ENCODE assay signal across 9 cellular contexts in the genomic region with DNA sequence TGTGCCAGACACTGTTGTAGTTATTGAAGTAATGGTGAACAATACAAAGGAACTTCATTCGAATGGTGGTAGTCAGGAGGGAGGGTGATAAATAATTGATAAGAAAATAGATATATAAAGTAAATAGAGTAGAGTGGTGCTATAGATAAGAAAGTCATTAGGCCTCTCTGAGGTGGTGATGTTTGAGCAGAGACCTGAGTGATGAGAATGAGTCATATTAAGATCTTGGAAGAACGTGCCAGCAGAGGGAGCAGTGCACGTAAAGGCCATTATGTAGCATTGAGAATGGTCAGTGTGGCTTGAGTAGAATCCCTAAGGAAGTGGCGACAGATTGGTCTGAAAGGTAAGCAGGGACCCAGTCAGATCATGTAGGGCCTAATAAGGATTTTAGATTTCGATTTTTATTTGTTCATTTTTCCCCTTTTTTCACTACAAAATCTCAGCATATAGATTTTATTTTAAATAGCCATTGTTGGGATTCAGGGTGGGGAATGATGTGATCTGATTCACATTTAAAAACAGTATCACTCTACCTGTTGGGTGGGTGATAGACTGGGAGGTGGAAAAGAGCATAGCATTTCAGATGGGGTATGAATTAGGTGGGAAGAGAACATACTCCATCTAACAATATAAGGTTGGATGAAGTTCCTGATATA. TPM values are rescaled to one million over a fixed set of nuclear protein-coding genes. Genes with fewer than 3 reads are reported as not detected.
A peak's percentile ranks its signal among the peaks of the same experiment; 100 is the strongest.
DNase-seq lines count a peak whose midpoint lies in the region; ATAC-seq, FAIRE-seq and TF ChIP-seq lines count a peak whose summit lies in the region.
"Had no signal": no experiment of that assay in that cellular context is flagged by ENCODE, and none has a peak within 500 bp of the region (broad histone marks: within the 10 kb centered on the region; RNA-seq: fewer than 3 reads in every experiment).

No MANE protein-coding gene starts in this region.

- peak; percentile 77 for TF ChIP-seq CTCF in WERI-Rb-1 (IDR thresholded peaks at IDR 0.05; ENCODE audit: low read depth, low read length)
- TF ChIP-seq CTCF in heart left ventricle (IDR thresholded peaks at IDR 0.05): peak; percentile 31 to 69 (median 49)

- peak; percentile 99 for FAIRE-seq in H54 (lab: Jason Lieb, UNC)
- FAIRE-seq: frontal cortex had no signal

- H3K4me3 Mint-ChIP-seq in activated CD4-positive, alpha-beta T cell treated with anti-CD3 and anti-CD28 coated beads, Interleukin-2, amount 10 ng/mL, durations not matched to agents 24 days and 14 days: no peak overlapping the region

- intact Hi-C loops in activated CD4-positive, alpha-beta T cell treated with anti-CD3 and anti-CD28 coated beads, Interleukin-2, amount 10 ng/mL, durations not matched to agents 24 days and 14 days (cut with micrococcal nuclease): no loop called here
- intact Hi-C loops in heart left ventricle (cut with DNase I): loop anchor here in 6 of 10 donors (5.0 to 10.0 kb wide), 5 partner anchors 517 to 576 kb away; no protein-coding TSS in a partner anchor

- WGBS in heart left ventricle, 4 donors: 14 to 17% (median 16%) methylated on average over 5 of the region's 5 CpGs

- no peaks in the 10 kb centered on the region for H3K36me3 ChIP-seq in WERI-Rb-1
- H3K36me3 ChIP-seq in heart left ventricle: peaks cover 0 to 6% (median 0%) of the 10 kb centered on the region in 9 donors

- H3K4me3 ChIP-seq in WERI-Rb-1 (ENCODE audit: low read depth, low read length): no peak overlapping the region
- H3K4me3 ChIP-seq in heart left ventricle: no peak overlapping the region
- H3K4me3 ChIP-seq in skeletal muscle cell (ENCODE audit: low read depth, low read length): no peak overlapping the region

- H3K27ac Mint-ChIP-seq in activated CD4-positive, alpha-beta T cell treated with anti-CD3 and anti-CD28 coated beads, Interleukin-2, amount 10 ng/mL, durations not matched to agents 24 days and 14 days: no peak overlapping the region

- H3K4me1 ChIP-seq in heart left ventricle: no peaks in the 10 kb centered on the region

- ATAC-seq in heart left ventricle: peak in 3 of 4 donors; percentile 62 to 88 (median 79)

- no peaks in the 10 kb centered on the region for H3K27me3 Mint-ChIP-seq in activated CD4-positive, alpha-beta T cell treated with anti-CD3 and anti-CD28 coated beads, Interleukin-2, amount 10 ng/mL, durations not matched to agents 24 days and 14 days

- no peaks in the 10 kb centered on the region for H3K4me1 Mint-ChIP-seq in activated CD4-positive, alpha-beta T cell treated with anti-CD3 and anti-CD28 coated beads, Interleukin-2, amount 10 ng/mL, durations not matched to agents 24 days and 14 days

- peak; percentile 17 for DNase-seq in activated CD4-positive, alpha-beta T cell treated with anti-CD3 and anti-CD28 coated beads for 48 hours
- no peak for DNase-seq in activated CD4-positive, alpha-beta T cell treated with anti-CD3 and anti-CD28 coated beads, Interleukin-2, amount 10 ng/mL, durations not matched to agents 24 days and 14 days
- DNase-seq in H54 (ENCODE audit: insufficient read length, low spot score): peak; percentile 25
- peak; percentile 63 for DNase-seq in NAMALWA (ENCODE audit: low spot score)
- peak; percentile 71 for DNase-seq in WERI-Rb-1
- DNase-seq in heart left ventricle: peak in 2 of 5 donors; percentile 41 to 52
- peak; percentile 9 for DNase-seq in skeletal muscle cell (ENCODE audit: low read depth)
- DNase-seq in activated effector memory CD4-positive, alpha-beta T cell treated with anti-CD3 and anti-CD28 coated beads, Interleukin-2, amount 50 U/mL, for 16 hours: no peak

- H3K27ac ChIP-seq in WERI-Rb-1: no peak overlapping the region
- H3K27ac ChIP-seq in heart left ventricle: no peak overlapping the region

- no peak for TF ChIP-seq POLR2A in H54 (IDR thresholded peaks at IDR 0.05; ENCODE audit: low read depth, low read length)
- TF ChIP-seq POLR2A in heart left ventricle (IDR thresholded peaks at IDR 0.05): no peak

- no peaks in the 10 kb centered on the region for H3K9me3 ChIP-seq in WERI-Rb-1 (ENCODE audit: severe bottlenecking)
- no peaks in the 10 kb centered on the region for H3K9me3 ChIP-seq in heart left ventricle

- H3K9me3 Mint-ChIP-seq in activated CD4-positive, alpha-beta T cell treated with anti-CD3 and anti-CD28 coated beads, Interleukin-2, amount 10 ng/mL, durations not matched to agents 24 days and 14 days: no peaks in the 10 kb centered on the region

- H3K27me3 ChIP-seq in WERI-Rb-1 (ENCODE audit: insufficient read depth, low read depth, severe bottlenecking): no peaks in the 10 kb centered on the region
- H3K27me3 ChIP-seq in heart left ventricle: no peaks in the 10 kb centered on the region

- no peaks in the 10 kb centered on the region for H3K36me3 Mint-ChIP-seq in activated CD4-positive, alpha-beta T cell treated with anti-CD3 and anti-CD28 coated beads, Interleukin-2, amount 10 ng/mL, durations not matched to agents 24 days and 14 days (ENCODE audit: low read depth)

RNA-seq across cellular contexts. Expression of a gene that starts 44.7 kb away (rescaled TPM):
- 24.1 and 24.7 TPM in 2 replicates for total RNA-seq in activated CD4-positive, alpha-beta T cell treated with anti-CD3 and anti-CD28 coated beads, Interleukin-2, amount 10 ng/mL, durations not matched to agents 24 days and 14 days
- 10 to 100 TPM; 18.0 to 31.7 (median 26.7) TPM for total RNA-seq in heart left ventricle
- polyA plus RNA-seq in heart left ventricle: 10 to 100 TPM; 17.9 to 30.3 TPM

RNA-seq across cellular contexts. Expression of a gene that starts 47.9 kb away (rescaled TPM):
- 4.0 and 4.1 TPM in 2 replicates for total RNA-seq in activated CD4-positive, alpha-beta T cell treated with anti-CD3 and anti-CD28 coated beads, Interleukin-2, amount 10 ng/mL, durations not matched to agents 24 days and 14 days
- 1 to 10 TPM; 3.7 to 9.1 (median 6.0) TPM for total RNA-seq in heart left ventricle
- polyA plus RNA-seq in heart left ventricle: 1 to 10 TPM; 2.0 to 6.3 TPM

Comparison
In these comparisons a context has a peak if more than half of its experiments do, and no peak if none do; other contexts are left out.
1. DNase-seq: peak in activated CD4-positive, alpha-beta T cell treated with anti-CD3 and anti-CD28 coated beads for 48 hours (single experiment), H54 (single experiment), NAMALWA (single experiment), WERI-Rb-1 (single experiment) and skeletal muscle cell (single experiment); none in activated CD4-positive, alpha-beta T cell treated with anti-CD3 and anti-CD28 coated beads, Interleukin-2, amount 10 ng/mL, durations not matched to agents 24 days and 14 days (single experiment) and activated effector memory CD4-positive, alpha-beta T cell treated with anti-CD3 and anti-CD28 coated beads, Interleukin-2, amount 50 U/mL, for 16 hours (single experiment).